ENCODE assay signal across 9 cellular contexts in the genomic region with DNA sequence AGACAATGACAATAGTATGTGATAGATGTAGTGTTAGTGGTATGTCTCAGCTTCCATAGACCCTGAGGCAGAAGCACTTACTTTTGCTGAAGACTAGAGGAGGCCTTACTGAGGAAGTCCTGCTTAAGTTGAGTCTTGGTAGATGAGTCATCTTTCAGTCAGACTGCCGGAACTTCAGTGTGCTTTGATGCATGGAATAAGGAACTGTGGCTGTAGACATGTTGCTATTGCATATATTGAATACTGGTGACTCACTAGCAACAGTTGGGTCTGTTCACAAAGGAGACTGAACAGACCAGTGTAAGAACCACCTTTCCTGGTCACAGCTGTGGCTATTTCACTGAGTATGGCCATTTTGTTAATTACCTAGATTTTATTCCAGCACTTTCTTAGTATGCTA.
DNase-seq lines count a peak whose midpoint lies in the region; ATAC-seq, FAIRE-seq and TF ChIP-seq lines count a peak whose summit lies in the region.
"Had no signal": no experiment of that assay in that cellular context is flagged by ENCODE, and none has a peak within 500 bp of the region (broad histone marks: within the 10 kb centered on the region; RNA-seq: fewer than 3 reads in every experiment).

No MANE protein-coding gene starts in this region.

- H3K4me2 ChIP-seq in HepG2 (ENCODE audit: low read depth, low read length), result no peak overlapping the region

- H3K36me3 ChIP-seq in MG63 (no peaks in the 10 kb centered on the region), HepG2 (replicated peaks in 1 of 2; ENCODE audit: control insufficient read depth in 1 of 2, insufficient read depth in 2 of 2, low read length in 2 of 2) (no peaks in the 10 kb centered on the region)

- no peaks in the 10 kb centered on the region for H3K27me3 Mint-ChIP-seq in T-helper 17 cell

- intact Hi-C loops in HepG2 (cut with micrococcal nuclease; ENCODE audit: unreplicated experiment), result no loop called here
- intact Hi-C loops in left colon (cut with DNase I, micrococcal nuclease), result no loop called here

- H3K27me3 ChIP-seq in MG63 (no peaks in the 10 kb centered on the region), HepG2 (ENCODE audit: control insufficient read depth in 1 of 2, insufficient read depth in 2 of 2, low read length in 2 of 2) (no peaks in the 10 kb centered on the region)
- H3K27me3 ChIP-seq: body of pancreas had no signal

- BruUV-seq in HepG2 (replicated peaks; lab: Mats Ljungman, UMichigan), result no TSS peak

- H3K4me3 ChIP-seq in MG63, result no peak overlapping the region
- H3K4me3 ChIP-seq in HepG2 (replicated peaks in 1 of 3; ENCODE audit: insufficient read depth in 1 of 3, low read depth in 2 of 3, low read length in 3 of 3), result no peak overlapping the region
- H3K4me3 ChIP-seq: body of pancreas had no signal

- WGBS in HepG2 (ENCODE audit: low lambda C conversion rate), result no CpG with 5 or more reads among the region's 1 CpG

- H3K9ac ChIP-seq in HepG2 (ENCODE audit: insufficient read depth, low read depth, low read length), result no peak overlapping the region

- peak; percentile 99 for ATAC-seq in HG02588 (IDR thresholded peaks at IDR 0.05; ENCODE audit: unreplicated experiment)
- ATAC-seq in T-helper 17 cell, result no peak
- ATAC-seq in HepG2, result no peak
- no peak for ATAC-seq in left colon
- ATAC-seq: body of pancreas had no signal

- no peaks in the 10 kb centered on the region for H4K20me1 ChIP-seq in HepG2 (ENCODE audit: insufficient read depth, low read length)

- FAIRE-seq in GM18507 (lab: Jason Lieb, UNC) (peak; percentile 56), HepG2 (lab: Jason Lieb, UNC) (no peak)

- H3K27ac Mint-ChIP-seq in T-helper 17 cell, result no peak overlapping the region

- in situ Hi-C loops in HepG2 (cut with HindIII; ENCODE audit: extremely low pct_ligation_motif_present, low pct_unique_long_range_greater_than_20kb), result no loop called here

- DNase-seq in GM18507 (ENCODE audit: extremely low spot score, insufficient read length, low read depth), result no peak
- peak; percentile 2 for DNase-seq in MG63
- peak; percentile 85 for DNase-seq in epithelial cell of prostate (ENCODE audit: low read depth, low spot score)
- DNase-seq in HUDEP-2 (lab: John Stamatoyannopoulos, UW; ENCODE audit: unreplicated experiment in 76 of 76), result no peak
- no peak for DNase-seq in T-helper 17 cell
- DNase-seq in HepG2 (ENCODE audit: low spot score), result no peak
- DNase-seq in left colon, result no peak

- no peak overlapping the region for H2AFZ ChIP-seq in HepG2 (ENCODE audit: low read length)

- CTCF ChIA-PET in HepG2 (lab: Yijun Ruan, JAX; ENCODE audit: low intra/inter-chr PET ratio, low total read pairs), result no interaction called here

- no peak for TF ChIP-seq CTCF in HepG2 (CRISPR knock-in tag; IDR thresholded peaks at IDR 0.05)

- H3K4me1 Mint-ChIP-seq in T-helper 17 cell, result no peaks in the 10 kb centered on the region

- POLR2A ChIA-PET in HepG2 (lab: Yijun Ruan, JAX), result no interaction called here

- H3K4me3 Mint-ChIP-seq in T-helper 17 cell, result no peak overlapping the region

- H3K9me3 ChIP-seq in MG63 (no peaks in the 10 kb centered on the region), T-helper 17 cell (ENCODE audit: control insufficient read depth, low read length, poor library complexity, severe bottlenecking) (peaks cover 4% of the 10 kb centered on the region), HepG2 (ENCODE audit: low read length) (peaks cover 89% of the 10 kb centered on the region)

- H3K79me2 ChIP-seq in HepG2 (ENCODE audit: insufficient read depth, low read length), result no peaks in the 10 kb centered on the region

- H3K4me1 ChIP-seq in HepG2 (ENCODE audit: insufficient read depth, low read length), result no peaks in the 10 kb centered on the region
- H3K4me1 ChIP-seq: body of pancreas had no signal

- no peaks in the 10 kb centered on the region for H3K36me3 Mint-ChIP-seq in T-helper 17 cell (ENCODE audit: low read depth)

- TF ChIP-seq EP300 in HepG2 (IDR thresholded peaks at IDR 0.05; ENCODE audit: low read depth in 2 of 2, low read length in 2 of 2) (no peak), HepG2 (CRISPR knock-in tag; IDR thresholded peaks at IDR 0.05; ENCODE audit: borderline replicate concordance) (no peak)

- no peak for TF ChIP-seq RAD21 in HepG2 (CRISPR knock-in tag; IDR thresholded peaks at IDR 0.05)

- peak overlapping the region; percentile 70 for H3K27ac ChIP-seq in epithelial cell of prostate
- H3K27ac ChIP-seq in HepG2 (ENCODE audit: extremely low read length, insufficient read depth, low read length), result no peak overlapping the region

- no peak for TF ChIP-seq POLR2A in HepG2 (IDR thresholded peaks at IDR 0.05; ENCODE audit: insufficient read depth in 1 of 2, low read depth in 2 of 2, low read length in 2 of 2)

TF ChIP-seq in HepG2, 621 proteins besides CTCF, POLR2A, EP300 and RAD21:
- TF ChIP-seq ZNF326 (CRISPR knock-in tag; IDR thresholded peaks at IDR 0.05; ENCODE audit: borderline replicate concordance) (no peak), ATRX (CRISPR knock-in tag; IDR thresholded peaks at IDR 0.05; ENCODE audit: borderline replicate concordance) (no peak), HMG20A (CRISPR knock-in tag; IDR thresholded peaks at IDR 0.05; ENCODE audit: borderline replicate concordance) (no peak), TSC22D2 (CRISPR knock-in tag; IDR thresholded peaks at IDR 0.05; ENCODE audit: borderline replicate concordance) (no peak), ZNF350 (CRISPR knock-in tag; IDR thresholded peaks at IDR 0.05; ENCODE audit: borderline replicate concordance, low read depth) (no peak), NAIF1 (CRISPR knock-in tag; IDR thresholded peaks at IDR 0.05; ENCODE audit: borderline replicate concordance) (no peak), ARID2 (CRISPR knock-in tag; IDR thresholded peaks at IDR 0.05; ENCODE audit: borderline replicate concordance) (no peak), MXD4 (CRISPR knock-in tag; IDR thresholded peaks at IDR 0.05) (no peak), KDM5B (CRISPR knock-in tag; IDR thresholded peaks at IDR 0.05; ENCODE audit: borderline replicate concordance) (no peak), RORA (CRISPR knock-in tag; IDR thresholded peaks at IDR 0.05) (no peak), GATAD2A (CRISPR knock-in tag; IDR thresholded peaks at IDR 0.05) (no peak)
- TF ChIP-seq, protein P1, sequence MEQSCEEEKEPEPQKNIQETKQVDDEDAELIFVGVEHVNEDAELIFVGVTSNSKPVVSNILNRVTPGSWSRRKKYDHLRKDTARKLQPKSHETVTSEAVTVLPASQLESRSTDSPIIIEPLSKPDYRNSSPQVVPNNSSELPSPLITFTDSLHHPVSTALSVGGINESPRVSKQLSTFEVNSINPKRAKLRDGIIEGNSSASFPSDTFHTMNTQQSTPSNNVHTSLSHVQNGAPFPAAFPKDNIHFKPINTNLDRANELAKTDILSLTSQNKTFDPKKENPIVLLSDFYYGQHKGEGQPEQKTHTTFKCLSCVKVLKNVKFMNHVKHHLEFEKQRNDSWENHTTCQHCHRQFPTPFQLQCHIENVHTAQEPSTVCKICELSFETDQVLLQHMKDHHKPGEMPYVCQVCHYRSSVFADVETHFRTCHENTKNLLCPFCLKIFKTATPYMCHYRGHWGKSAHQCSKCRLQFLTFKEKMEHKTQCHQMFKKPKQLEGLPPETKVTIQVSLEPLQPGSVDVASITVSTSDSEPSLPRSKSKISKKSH (CRISPR knock-in tag; IDR thresholded peaks at IDR 0.05; ENCODE audit: borderline replicate concordance), result no peak
- TF ChIP-seq, protein P2, sequence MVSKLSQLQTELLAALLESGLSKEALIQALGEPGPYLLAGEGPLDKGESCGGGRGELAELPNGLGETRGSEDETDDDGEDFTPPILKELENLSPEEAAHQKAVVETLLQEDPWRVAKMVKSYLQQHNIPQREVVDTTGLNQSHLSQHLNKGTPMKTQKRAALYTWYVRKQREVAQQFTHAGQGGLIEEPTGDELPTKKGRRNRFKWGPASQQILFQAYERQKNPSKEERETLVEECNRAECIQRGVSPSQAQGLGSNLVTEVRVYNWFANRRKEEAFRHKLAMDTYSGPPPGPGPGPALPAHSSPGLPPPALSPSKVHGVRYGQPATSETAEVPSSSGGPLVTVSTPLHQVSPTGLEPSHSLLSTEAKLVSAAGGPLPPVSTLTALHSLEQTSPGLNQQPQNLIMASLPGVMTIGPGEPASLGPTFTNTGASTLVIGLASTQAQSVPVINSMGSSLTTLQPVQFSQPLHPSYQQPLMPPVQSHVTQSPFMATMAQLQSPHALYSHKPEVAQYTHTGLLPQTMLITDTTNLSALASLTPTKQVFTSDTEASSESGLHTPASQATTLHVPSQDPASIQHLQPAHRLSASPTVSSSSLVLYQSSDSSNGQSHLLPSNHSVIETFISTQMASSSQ (IDR thresholded peaks at IDR 0.05; ENCODE audit: low read depth), result no peak
- TF ChIP-seq, protein P2 (CRISPR knock-in tag; IDR thresholded peaks at IDR 0.05; ENCODE audit: borderline replicate concordance), result no peak
- TF ChIP-seq, protein P3, sequence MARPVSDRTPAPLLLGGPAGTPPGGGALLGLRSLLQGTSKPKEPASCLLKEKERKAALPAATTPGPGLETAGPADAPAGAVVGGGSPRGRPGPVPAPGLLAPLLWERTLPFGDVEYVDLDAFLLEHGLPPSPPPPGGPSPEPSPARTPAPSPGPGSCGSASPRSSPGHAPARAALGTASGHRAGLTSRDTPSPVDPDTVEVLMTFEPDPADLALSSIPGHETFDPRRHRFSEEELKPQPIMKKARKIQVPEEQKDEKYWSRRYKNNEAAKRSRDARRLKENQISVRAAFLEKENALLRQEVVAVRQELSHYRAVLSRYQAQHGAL (CRISPR knock-in tag; IDR thresholded peaks at IDR 0.05; ENCODE audit: not compliant biosample characterization), result no peak

Comparison
In these comparisons a context has a peak if more than half of its experiments do, and no peak if none do; other contexts are left out.
1. DNase-seq: peak in MG63 (single experiment) and epithelial cell of prostate (single experiment); none in GM18507 (single experiment), HUDEP-2 (0 of 76), T-helper 17 cell (0 of 3), HepG2 (single experiment) and left colon (0 of 2).